14 cellular contexts compared by ENCODE assay signal in genomic region chr3:9180764-9181117, GRCh38.
DNase-seq lines count a peak whose midpoint lies in the region; ATAC-seq and TF ChIP-seq lines count a peak whose summit lies in the region.
"Had no signal": no experiment of that assay in that cellular context is flagged by ENCODE, and none has a peak within 500 bp of the region (broad histone marks: within the 10 kb centered on the region; RNA-seq: fewer than 3 reads in every experiment).

No MANE protein-coding gene starts in this region.

- POLR2A ChIA-PET in A673 (lab: Charles Lee; ENCODE audit: low non-redundant PET), result no interaction called here

- no peaks in the 10 kb centered on the region for H3K27me3 ChIP-seq in suprapubic skin
- H3K27me3 ChIP-seq in A673 (replicated peaks; ENCODE audit: insufficient read depth, low read depth, low read length, poor library complexity), result peaks cover 10% of the 10 kb centered on the region
- H3K27me3 ChIP-seq: adrenal gland, BE2C, left lung had no signal

- H3K9me3 ChIP-seq in suprapubic skin, result no peaks in the 10 kb centered on the region
- no peaks in the 10 kb centered on the region for H3K9me3 ChIP-seq in A673 (ENCODE audit: low read depth, low read length, poor library complexity, severe bottlenecking)
- H3K9me3 ChIP-seq: adrenal gland, BE2C, left lung had no signal

- H3K4me1 Mint-ChIP-seq in activated naive CD4-positive, alpha-beta T cell treated with anti-CD3 and anti-CD28 coated beads, Interleukin-2, amount 10 ng/mL, durations not matched to agents 7 days and 5 days, result peaks cover 45% of the 10 kb centered on the region
- H3K4me1 Mint-ChIP-seq in dendritic cell treated with granulocyte-macrophage colony-stimulating factor and Interleukin-4, amounts not matched to agents 40 ng/mL and 50 ng/mL, for 4 days (ENCODE audit: low read depth), result peaks cover 28% of the 10 kb centered on the region

- CTCF ChIA-PET in activated naive CD4-positive, alpha-beta T cell treated with anti-CD3 and anti-CD28 coated beads, Interleukin-2, amount 10 ng/mL, durations not matched to agents 7 days and 5 days (lab: Charles Lee), result interaction anchor here (0.7 to 1.7 kb wide), 2 partner anchors 121 to 476 kb away, joined by 3 to 4 read pairs; no protein-coding TSS in a partner anchor
- CTCF ChIA-PET in A673 (lab: Charles Lee), result no interaction called here

- no TSS peak for BruUV-seq in A673 (replicated peaks; lab: Mats Ljungman, UMichigan)

- peaks cover 16% of the 10 kb centered on the region for H3K27me3 Mint-ChIP-seq in activated naive CD4-positive, alpha-beta T cell treated with anti-CD3 and anti-CD28 coated beads, Interleukin-2, amount 10 ng/mL, durations not matched to agents 7 days and 5 days
- H3K27me3 Mint-ChIP-seq in dendritic cell treated with granulocyte-macrophage colony-stimulating factor and Interleukin-4, amounts not matched to agents 40 ng/mL and 50 ng/mL, for 4 days, result no peaks in the 10 kb centered on the region

- peaks cover 28% of the 10 kb centered on the region for H3K4me1 ChIP-seq in suprapubic skin
- no peaks in the 10 kb centered on the region for H3K4me1 ChIP-seq in A673 (ENCODE audit: insufficient read depth, low read length, poor library complexity, severe bottlenecking)
- H3K4me1 ChIP-seq: adrenal gland, BE2C had no signal

- TF ChIP-seq EP300 in suprapubic skin (IDR thresholded peaks at IDR 0.05), result no peak

- ATAC-seq in GM19324 (IDR thresholded peaks at IDR 0.05; ENCODE audit: low FRiP score, unreplicated experiment) (no peak), GM21367 (IDR thresholded peaks at IDR 0.05; ENCODE audit: unreplicated experiment) (no peak)
- ATAC-seq: K562 had no signal

- no peak for TF ChIP-seq POLR2A in suprapubic skin (IDR thresholded peaks at IDR 0.05)

- H3K4me3 Mint-ChIP-seq in activated naive CD4-positive, alpha-beta T cell treated with anti-CD3 and anti-CD28 coated beads, Interleukin-2, amount 10 ng/mL, durations not matched to agents 7 days and 5 days, result peak overlapping the region; percentile 51
- peak overlapping the region; percentile 30 for H3K4me3 Mint-ChIP-seq in dendritic cell treated with granulocyte-macrophage colony-stimulating factor and Interleukin-4, amounts not matched to agents 40 ng/mL and 50 ng/mL, for 4 days

- peak overlapping the region; percentile 86 for H3K27ac Mint-ChIP-seq in activated naive CD4-positive, alpha-beta T cell treated with anti-CD3 and anti-CD28 coated beads, Interleukin-2, amount 10 ng/mL, durations not matched to agents 7 days and 5 days
- H3K27ac Mint-ChIP-seq in dendritic cell treated with granulocyte-macrophage colony-stimulating factor and Interleukin-4, amounts not matched to agents 40 ng/mL and 50 ng/mL, for 4 days, result peak overlapping the region; percentile 71

- intact Hi-C loops in dendritic cell treated with granulocyte-macrophage colony-stimulating factor and Interleukin-4, amounts not matched to agents 40 ng/mL and 50 ng/mL, for 4 days (cut with micrococcal nuclease), result no loop called here
- intact Hi-C loops in A673 (cut with micrococcal nuclease; ENCODE audit: unreplicated experiment), result no loop called here

- 69% methylated on average over 6 of the region's 6 CpGs for WGBS in suprapubic skin

- peak; percentile 48 for DNase-seq in activated naive CD4-positive, alpha-beta T cell treated with anti-CD3 and anti-CD28 coated beads, Interleukin-2, amount 10 ng/mL, durations not matched to agents 7 days and 5 days
- no peak for DNase-seq in activated naive CD4-positive, alpha-beta T cell treated with anti-CD3 and anti-CD28 coated beads, Interleukin-2, amount 50 U/mL, for 16 hours
- DNase-seq in KG1 (lab: John Stamatoyannopoulos, UW) (peak; percentile 25), suprapubic skin (ENCODE audit: low spot score in 2 of 2) (no peak), A673 (ENCODE audit: low spot score) (no peak)
- DNase-seq: BE2C; left lung; stimulated activated naive CD4-positive, alpha-beta T cell treated with Interleukin-2 at 50 U/mL for 16 hours; SW 1271 had no signal

- H3K9me3 Mint-ChIP-seq in activated naive CD4-positive, alpha-beta T cell treated with anti-CD3 and anti-CD28 coated beads, Interleukin-2, amount 10 ng/mL, durations not matched to agents 7 days and 5 days, result peaks cover 2% of the 10 kb centered on the region
- H3K9me3 Mint-ChIP-seq in dendritic cell treated with granulocyte-macrophage colony-stimulating factor and Interleukin-4, amounts not matched to agents 40 ng/mL and 50 ng/mL, for 4 days, result no peaks in the 10 kb centered on the region

- H3K27ac ChIP-seq in suprapubic skin (no peak overlapping the region), A673 (ENCODE audit: low read depth, low read length, poor library complexity, severe bottlenecking) (no peak overlapping the region)
- H3K27ac ChIP-seq: left lung had no signal

- no peaks in the 10 kb centered on the region for H3K36me3 ChIP-seq in suprapubic skin
- no peaks in the 10 kb centered on the region for H3K36me3 ChIP-seq in A673 (ENCODE audit: insufficient read depth, low read length, poor library complexity, severe bottlenecking)
- H3K36me3 ChIP-seq: adrenal gland, BE2C, left lung had no signal

- H3K4me3 ChIP-seq in suprapubic skin (peak overlapping the region; percentile 19), A673 (ENCODE audit: low read depth, low read length, poor library complexity, severe bottlenecking) (no peak overlapping the region)
- H3K4me3 ChIP-seq: adrenal gland, K562, left lung had no signal

- TF ChIP-seq CTCF in suprapubic skin (IDR thresholded peaks at IDR 0.05), result no peak
- TF ChIP-seq CTCF in A673 (conservative IDR thresholded peaks at IDR 0.05; ENCODE audit: low read depth, low read length), result no peak

- H3K36me3 Mint-ChIP-seq in activated naive CD4-positive, alpha-beta T cell treated with anti-CD3 and anti-CD28 coated beads, Interleukin-2, amount 10 ng/mL, durations not matched to agents 7 days and 5 days, result peaks cover 12% of the 10 kb centered on the region
- no peaks in the 10 kb centered on the region for H3K36me3 Mint-ChIP-seq in dendritic cell treated with granulocyte-macrophage colony-stimulating factor and Interleukin-4, amounts not matched to agents 40 ng/mL and 50 ng/mL, for 4 days (ENCODE audit: low read depth)

Comparison
In these comparisons a context has a peak if more than half of its experiments do, and no peak if none do; other contexts are left out.
1. DNase-seq: peak in activated naive CD4-positive, alpha-beta T cell treated with anti-CD3 and anti-CD28 coated beads, Interleukin-2, amount 10 ng/mL, durations not matched to agents 7 days and 5 days (single experiment) and KG1 (single experiment); none in activated naive CD4-positive, alpha-beta T cell treated with anti-CD3 and anti-CD28 coated beads, Interleukin-2, amount 50 U/mL, for 16 hours (single experiment), suprapubic skin (0 of 2) and A673 (single experiment).